ENCODE assay signal across 33 cellular contexts in genomic region chr9:71636143-71636839, GRCh38.
"Had no signal": no experiment of that assay in that cellular context is flagged by ENCODE, and none has a peak within 500 bp of the region (broad histone marks: within the 10 kb centered on the region; RNA-seq: fewer than 3 reads in every experiment).

No MANE protein-coding gene starts in this region.

- H3K4me1 ChIP-seq: SJCRH30 had no signal

- H3K4me3 ChIP-seq: MG63, PC-9, SJCRH30, SK-N-MC had no signal

- DNase-seq: activated CD4-positive, alpha-beta memory T cell treated with anti-CD3 and anti-CD28 coated beads, Interleukin-2, amount 10 ng/mL, durations not matched to agents 7 days and 5 days; activated CD4-positive, alpha-beta T cell treated with anti-CD3 and anti-CD28 coated beads for 1 hour; activated CD4-positive, alpha-beta T cell treated with anti-CD3 and anti-CD28 coated beads for 48 hours; activated CD4-positive, CD25-positive, alpha-beta regulatory T cell; activated CD8-positive, alpha-beta memory T cell treated with anti-CD3 and anti-CD28 coated beads for 24 hours; activated CD8-positive, alpha-beta memory T cell treated with anti-CD3 and anti-CD28 coated beads, Interleukin-2, amount 10 ng/mL, durations not matched to agents 7 days and 5 days; activated CD8-positive, alpha-beta memory T cell treated with anti-CD3 and anti-CD28 coated beads, Interleukin-2, amount 50 U/mL, for 48 hours; activated effector memory CD4-positive, alpha-beta T cell treated with Interleukin-2 at 50 U/mL for 16 hours; activated naive CD4-positive, alpha-beta T cell treated with anti-CD3 and anti-CD28 coated beads, Interleukin-2, amount 10 ng/mL, durations not matched to agents 7 days and 5 days; activated naive CD8-positive, alpha-beta T cell treated with anti-CD3 and anti-CD28 coated beads, Interleukin-2, amount 50 U/mL, for 24 hours; activated T-cell treated with anti-CD3 and anti-CD28 coated beads, Interleukin-2, amount 50 U/mL, for 48 hours; anterior cingulate cortex; central memory CD4-positive, alpha-beta T cell; Karpas-422; KBM-7; MG63; NCI-H1048; NCI-H1105 treated with DMSO at 0.1 percent for 48 hours; NCI-H1436 treated with DMSO at 0.1 percent for 48 hours; NCI-H1694 treated with DMSO at 0.1 percent for 48 hours; NCI-H2029; NCI-H2171; NCI-H510A; NCI-H526; NCI-H748 treated with DMSO at 0.1 percent for 48 hours; NK-92 treated with Interleukin-12 subunit alpha and Interleukin-12 subunit beta, amount 100 ng/mL, for 24 hours; PC-9; SHP77; SJCRH30; T1000; WERI-Rb-1 had no signal

- H3K27me3 ChIP-seq: MG63, SJCRH30 had no signal

- ATAC-seq: activated CD8-positive, alpha-beta memory T cell treated with anti-CD3 and anti-CD28 coated beads, Interleukin-2, amount 10 ng/mL, durations not matched to agents 7 days and 5 days; activated naive CD8-positive, alpha-beta T cell treated with anti-CD3 and anti-CD28 coated beads, Interleukin-2, amount 50 U/mL, for 24 hours had no signal

- H3K27ac ChIP-seq: PC-9, RWPE1, SJCRH30, SK-N-MC, WERI-Rb-1 had no signal

- H3K36me3 ChIP-seq: MG63, SJCRH30, WERI-Rb-1 had no signal

- H3K9me3 ChIP-seq: MG63, SJCRH30 had no signal
